1 cellular context compared by ENCODE assay signal in genomic region chr2:218444692-218445357, GRCh38.
A peak's percentile ranks its signal among the peaks of the same experiment; 100 is the strongest.
TF ChIP-seq lines count a peak whose summit lies in the region.

No MANE protein-coding gene starts in this region.

TF ChIP-seq in HepG2, 621 proteins besides CTCF, POLR2A, EP300 and RAD21 (continued from another document and continues in another):
- TF ChIP-seq MTERF4 (CRISPR knock-in tag; IDR thresholded peaks at IDR 0.05) (peak; percentile 33; the same call in 1 of the 2 replicates), THYN1 (CRISPR knock-in tag; IDR thresholded peaks at IDR 0.05; ENCODE audit: borderline replicate concordance, low read depth) (no peak), SRSF4 (IDR thresholded peaks at IDR 0.05; ENCODE audit: low read depth, low read length, poor library complexity, severe bottlenecking) (no peak), MATR3 (CRISPR knock-in tag; IDR thresholded peaks at IDR 0.05) (no peak), ZNF34 (CRISPR knock-in tag; IDR thresholded peaks at IDR 0.05; ENCODE audit: borderline replicate concordance) (peak; percentile 58; the same call in 1 of the 2 replicates), NFKB2 (CRISPR knock-in tag; IDR thresholded peaks at IDR 0.05; ENCODE audit: borderline replicate concordance) (peak; percentile 52; the same call in 1 of the 2 replicates), KAT7 (CRISPR knock-in tag; IDR thresholded peaks at IDR 0.05; ENCODE audit: borderline replicate concordance) (peak; percentile 94), ZNF205 (CRISPR knock-in tag; IDR thresholded peaks at IDR 0.05) (peak; percentile 88), ZNF776 (CRISPR knock-in tag; IDR thresholded peaks at IDR 0.05) (no peak), ZNF547 (CRISPR knock-in tag; IDR thresholded peaks at IDR 0.05) (peak; percentile 69; the same call in 1 of the 2 replicates), ZNF644 (CRISPR knock-in tag; IDR thresholded peaks at IDR 0.05; ENCODE audit: low read depth) (peak; percentile 95), RARG (CRISPR knock-in tag; IDR thresholded peaks at IDR 0.05; ENCODE audit: low read depth) (0 out of 2 replicates have a peak, but pooled peaks have one; percentile 30), ZNF512 (CRISPR knock-in tag; IDR thresholded peaks at IDR 0.05) (no peak), ZNF878 (CRISPR knock-in tag; IDR thresholded peaks at IDR 0.05) (peak; percentile 96), MTF1 (CRISPR knock-in tag; IDR thresholded peaks at IDR 0.05) (no peak), JUNB (CRISPR knock-in tag; IDR thresholded peaks at IDR 0.05; ENCODE audit: borderline replicate concordance) (peak; percentile 48; the same call in 1 of the 2 replicates), KLF13 (CRISPR knock-in tag; IDR thresholded peaks at IDR 0.05) (no peak), ATF7 (IDR thresholded peaks at IDR 0.05) (no peak), ATF7 (CRISPR knock-in tag; IDR thresholded peaks at IDR 0.05) (peak; percentile 81), ZFP82 (CRISPR knock-in tag; IDR thresholded peaks at IDR 0.05; ENCODE audit: borderline replicate concordance) (no peak), RBM22 (optimal IDR thresholded peaks at IDR 0.05; ENCODE audit: low read length) (no peak), ARNT2 (CRISPR knock-in tag; IDR thresholded peaks at IDR 0.05; ENCODE audit: low read depth) (no peak), ZNF264 (CRISPR knock-in tag; IDR thresholded peaks at IDR 0.05) (peak; percentile 97; the same call in 1 of the 2 replicates), CBX5 (CRISPR knock-in tag; IDR thresholded peaks at IDR 0.05; ENCODE audit: borderline replicate concordance) (peak; percentile 91; the same call in 1 of the 2 replicates), ZNF260 (CRISPR knock-in tag; IDR thresholded peaks at IDR 0.05; ENCODE audit: borderline replicate concordance, low read depth) (no peak), KDM3A (CRISPR knock-in tag; IDR thresholded peaks at IDR 0.05; ENCODE audit: low read depth) (peak; percentile 82), ZSCAN12 (CRISPR knock-in tag; IDR thresholded peaks at IDR 0.05) (no peak), ZBTB42 (CRISPR knock-in tag; IDR thresholded peaks at IDR 0.05) (no peak; the same call in 1 of the 2 replicates), ZSCAN31 (CRISPR knock-in tag; IDR thresholded peaks at IDR 0.05; ENCODE audit: low read depth) (no peak; the same call in 1 of the 2 replicates), ZBTB3 (CRISPR knock-in tag; IDR thresholded peaks at IDR 0.05; ENCODE audit: borderline replicate concordance, low read depth) (peak; percentile 90), PRPF4 (IDR thresholded peaks at IDR 0.05; ENCODE audit: low read depth, low read length, poor library complexity, severe bottlenecking) (no peak)
- TF ChIP-seq, protein P1, sequence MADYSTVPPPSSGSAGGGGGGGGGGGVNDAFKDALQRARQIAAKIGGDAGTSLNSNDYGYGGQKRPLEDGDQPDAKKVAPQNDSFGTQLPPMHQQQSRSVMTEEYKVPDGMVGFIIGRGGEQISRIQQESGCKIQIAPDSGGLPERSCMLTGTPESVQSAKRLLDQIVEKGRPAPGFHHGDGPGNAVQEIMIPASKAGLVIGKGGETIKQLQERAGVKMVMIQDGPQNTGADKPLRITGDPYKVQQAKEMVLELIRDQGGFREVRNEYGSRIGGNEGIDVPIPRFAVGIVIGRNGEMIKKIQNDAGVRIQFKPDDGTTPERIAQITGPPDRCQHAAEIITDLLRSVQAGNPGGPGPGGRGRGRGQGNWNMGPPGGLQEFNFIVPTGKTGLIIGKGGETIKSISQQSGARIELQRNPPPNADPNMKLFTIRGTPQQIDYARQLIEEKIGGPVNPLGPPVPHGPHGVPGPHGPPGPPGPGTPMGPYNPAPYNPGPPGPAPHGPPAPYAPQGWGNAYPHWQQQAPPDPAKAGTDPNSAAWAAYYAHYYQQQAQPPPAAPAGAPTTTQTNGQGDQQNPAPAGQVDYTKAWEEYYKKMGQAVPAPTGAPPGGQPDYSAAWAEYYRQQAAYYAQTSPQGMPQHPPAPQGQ (CRISPR knock-in tag; IDR thresholded peaks at IDR 0.05; ENCODE audit: borderline replicate concordance): no peak
- TF ChIP-seq, protein P2, sequence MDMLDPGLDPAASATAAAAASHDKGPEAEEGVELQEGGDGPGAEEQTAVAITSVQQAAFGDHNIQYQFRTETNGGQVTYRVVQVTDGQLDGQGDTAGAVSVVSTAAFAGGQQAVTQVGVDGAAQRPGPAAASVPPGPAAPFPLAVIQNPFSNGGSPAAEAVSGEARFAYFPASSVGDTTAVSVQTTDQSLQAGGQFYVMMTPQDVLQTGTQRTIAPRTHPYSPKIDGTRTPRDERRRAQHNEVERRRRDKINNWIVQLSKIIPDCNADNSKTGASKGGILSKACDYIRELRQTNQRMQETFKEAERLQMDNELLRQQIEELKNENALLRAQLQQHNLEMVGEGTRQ (IDR thresholded peaks at IDR 0.05; ENCODE audit: low read depth, low read length): no peak
- TF ChIP-seq, protein P2 (CRISPR knock-in tag; IDR thresholded peaks at IDR 0.05; ENCODE audit: borderline replicate concordance): no peak
- TF ChIP-seq, protein P3, sequence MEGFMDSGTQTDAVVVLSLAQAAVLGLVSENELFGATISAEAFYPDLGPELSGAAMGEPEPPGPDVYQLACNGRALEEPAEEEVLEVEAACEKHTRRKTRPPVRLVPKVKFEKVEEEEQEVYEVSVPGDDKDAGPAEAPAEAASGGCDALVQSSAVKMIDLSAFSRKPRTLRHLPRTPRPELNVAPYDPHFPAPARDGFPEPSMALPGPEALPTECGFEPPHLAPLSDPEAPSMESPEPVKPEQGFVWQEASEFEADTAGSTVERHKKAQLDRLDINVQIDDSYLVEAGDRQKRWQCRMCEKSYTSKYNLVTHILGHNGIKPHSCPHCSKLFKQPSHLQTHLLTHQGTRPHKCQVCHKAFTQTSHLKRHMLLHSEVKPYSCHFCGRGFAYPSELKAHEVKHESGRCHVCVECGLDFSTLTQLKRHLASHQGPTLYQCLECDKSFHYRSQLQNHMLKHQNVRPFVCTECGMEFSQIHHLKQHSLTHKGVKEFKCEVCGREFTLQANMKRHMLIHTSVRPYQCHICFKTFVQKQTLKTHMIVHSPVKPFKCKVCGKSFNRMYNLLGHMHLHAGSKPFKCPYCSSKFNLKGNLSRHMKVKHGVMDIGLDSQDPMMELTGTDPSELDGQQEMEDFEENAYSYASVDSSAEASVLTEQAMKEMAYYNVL (CRISPR knock-in tag; IDR thresholded peaks at IDR 0.05; ENCODE audit: borderline replicate concordance): peak; percentile 98
- TF ChIP-seq, protein P4, sequence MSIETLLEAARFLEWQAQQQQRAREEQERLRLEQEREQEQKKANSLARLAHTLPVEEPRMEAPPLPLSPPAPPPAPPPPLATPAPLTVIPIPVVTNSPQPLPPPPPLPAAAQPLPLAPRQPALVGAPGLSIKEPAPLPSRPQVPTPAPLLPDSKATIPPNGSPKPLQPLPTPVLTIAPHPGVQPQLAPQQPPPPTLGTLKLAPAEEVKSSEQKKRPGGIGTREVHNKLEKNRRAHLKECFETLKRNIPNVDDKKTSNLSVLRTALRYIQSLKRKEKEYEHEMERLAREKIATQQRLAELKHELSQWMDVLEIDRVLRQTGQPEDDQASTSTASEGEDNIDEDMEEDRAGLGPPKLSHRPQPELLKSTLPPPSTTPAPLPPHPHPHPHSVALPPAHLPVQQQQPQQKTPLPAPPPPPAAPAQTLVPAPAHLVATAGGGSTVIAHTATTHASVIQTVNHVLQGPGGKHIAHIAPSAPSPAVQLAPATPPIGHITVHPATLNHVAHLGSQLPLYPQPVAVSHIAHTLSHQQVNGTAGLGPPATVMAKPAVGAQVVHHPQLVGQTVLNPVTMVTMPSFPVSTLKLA (IDR thresholded peaks at IDR 0.05): peak; percentile 54
- TF ChIP-seq, protein P5, sequence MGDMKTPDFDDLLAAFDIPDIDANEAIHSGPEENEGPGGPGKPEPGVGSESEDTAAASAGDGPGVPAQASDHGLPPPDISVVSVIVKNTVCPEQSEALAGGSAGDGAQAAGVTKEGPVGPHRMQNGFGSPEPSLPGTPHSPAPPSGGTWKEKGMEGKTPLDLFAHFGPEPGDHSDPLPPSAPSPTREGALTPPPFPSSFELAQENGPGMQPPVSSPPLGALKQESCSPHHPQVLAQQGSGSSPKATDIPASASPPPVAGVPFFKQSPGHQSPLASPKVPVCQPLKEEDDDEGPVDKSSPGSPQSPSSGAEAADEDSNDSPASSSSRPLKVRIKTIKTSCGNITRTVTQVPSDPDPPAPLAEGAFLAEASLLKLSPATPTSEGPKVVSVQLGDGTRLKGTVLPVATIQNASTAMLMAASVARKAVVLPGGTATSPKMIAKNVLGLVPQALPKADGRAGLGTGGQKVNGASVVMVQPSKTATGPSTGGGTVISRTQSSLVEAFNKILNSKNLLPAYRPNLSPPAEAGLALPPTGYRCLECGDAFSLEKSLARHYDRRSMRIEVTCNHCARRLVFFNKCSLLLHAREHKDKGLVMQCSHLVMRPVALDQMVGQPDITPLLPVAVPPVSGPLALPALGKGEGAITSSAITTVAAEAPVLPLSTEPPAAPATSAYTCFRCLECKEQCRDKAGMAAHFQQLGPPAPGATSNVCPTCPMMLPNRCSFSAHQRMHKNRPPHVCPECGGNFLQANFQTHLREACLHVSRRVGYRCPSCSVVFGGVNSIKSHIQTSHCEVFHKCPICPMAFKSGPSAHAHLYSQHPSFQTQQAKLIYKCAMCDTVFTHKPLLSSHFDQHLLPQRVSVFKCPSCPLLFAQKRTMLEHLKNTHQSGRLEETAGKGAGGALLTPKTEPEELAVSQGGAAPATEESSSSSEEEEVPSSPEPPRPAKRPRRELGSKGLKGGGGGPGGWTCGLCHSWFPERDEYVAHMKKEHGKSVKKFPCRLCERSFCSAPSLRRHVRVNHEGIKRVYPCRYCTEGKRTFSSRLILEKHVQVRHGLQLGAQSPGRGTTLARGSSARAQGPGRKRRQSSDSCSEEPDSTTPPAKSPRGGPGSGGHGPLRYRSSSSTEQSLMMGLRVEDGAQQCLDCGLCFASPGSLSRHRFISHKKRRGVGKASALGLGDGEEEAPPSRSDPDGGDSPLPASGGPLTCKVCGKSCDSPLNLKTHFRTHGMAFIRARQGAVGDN (CRISPR knock-in tag; IDR thresholded peaks at IDR 0.05): peak; percentile 90
- TF ChIP-seq, protein P6, sequence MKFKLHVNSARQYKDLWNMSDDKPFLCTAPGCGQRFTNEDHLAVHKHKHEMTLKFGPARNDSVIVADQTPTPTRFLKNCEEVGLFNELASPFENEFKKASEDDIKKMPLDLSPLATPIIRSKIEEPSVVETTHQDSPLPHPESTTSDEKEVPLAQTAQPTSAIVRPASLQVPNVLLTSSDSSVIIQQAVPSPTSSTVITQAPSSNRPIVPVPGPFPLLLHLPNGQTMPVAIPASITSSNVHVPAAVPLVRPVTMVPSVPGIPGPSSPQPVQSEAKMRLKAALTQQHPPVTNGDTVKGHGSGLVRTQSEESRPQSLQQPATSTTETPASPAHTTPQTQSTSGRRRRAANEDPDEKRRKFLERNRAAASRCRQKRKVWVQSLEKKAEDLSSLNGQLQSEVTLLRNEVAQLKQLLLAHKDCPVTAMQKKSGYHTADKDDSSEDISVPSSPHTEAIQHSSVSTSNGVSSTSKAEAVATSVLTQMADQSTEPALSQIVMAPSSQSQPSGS (CRISPR knock-in tag; IDR thresholded peaks at IDR 0.05): peak; percentile 86
- TF ChIP-seq, protein P7, sequence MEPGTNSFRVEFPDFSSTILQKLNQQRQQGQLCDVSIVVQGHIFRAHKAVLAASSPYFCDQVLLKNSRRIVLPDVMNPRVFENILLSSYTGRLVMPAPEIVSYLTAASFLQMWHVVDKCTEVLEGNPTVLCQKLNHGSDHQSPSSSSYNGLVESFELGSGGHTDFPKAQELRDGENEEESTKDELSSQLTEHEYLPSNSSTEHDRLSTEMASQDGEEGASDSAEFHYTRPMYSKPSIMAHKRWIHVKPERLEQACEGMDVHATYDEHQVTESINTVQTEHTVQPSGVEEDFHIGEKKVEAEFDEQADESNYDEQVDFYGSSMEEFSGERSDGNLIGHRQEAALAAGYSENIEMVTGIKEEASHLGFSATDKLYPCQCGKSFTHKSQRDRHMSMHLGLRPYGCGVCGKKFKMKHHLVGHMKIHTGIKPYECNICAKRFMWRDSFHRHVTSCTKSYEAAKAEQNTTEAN (CRISPR knock-in tag; conservative IDR thresholded peaks at IDR 0.05): peak; percentile 83; the same call in 1 of the 2 replicates
